Comparison of ENCODE assay signal across 23 cellular contexts in the genomic region with DNA sequence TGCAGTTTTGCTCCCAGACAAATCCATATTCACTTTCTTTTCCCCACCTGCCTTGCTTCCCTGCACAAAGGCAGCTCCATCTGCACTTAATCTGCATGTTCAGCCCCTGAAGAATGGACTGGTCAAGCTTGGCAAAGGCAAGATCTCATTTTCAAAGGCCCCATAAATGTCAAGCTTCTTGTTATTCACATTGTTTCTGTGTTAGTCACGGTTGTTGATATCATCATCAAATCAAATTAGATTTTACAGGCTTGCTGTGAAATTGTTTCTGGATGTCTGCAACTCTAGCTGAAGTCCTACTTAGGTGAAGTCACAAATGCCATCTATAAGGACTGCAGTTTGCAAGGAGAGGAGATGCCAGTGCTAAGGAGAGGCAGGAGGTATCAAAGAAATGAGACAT.
DNase-seq lines count a peak whose midpoint lies in the region; ATAC-seq and TF ChIP-seq lines count a peak whose summit lies in the region.
"Had no signal": no experiment of that assay in that cellular context is flagged by ENCODE, and none has a peak within 500 bp of the region (broad histone marks: within the 10 kb centered on the region; RNA-seq: fewer than 3 reads in every experiment).

No MANE protein-coding gene starts in this region.

- no peak overlapping the region for H3K4me3 ChIP-seq in AG09309 (ENCODE audit: control insufficient read depth, low read depth, low read length)
- H3K4me3 ChIP-seq in GM23338 = no peak overlapping the region
- H3K4me3 ChIP-seq in neural progenitor cell = no peak overlapping the region
- H3K4me3 ChIP-seq: SJSA1 had no signal

- no peak overlapping the region for H3K9ac ChIP-seq in neural progenitor cell

- H4K20me1 ChIP-seq in GM23338 (replicated peaks; ENCODE audit: insufficient read depth) = no peaks in the 10 kb centered on the region
- no peaks in the 10 kb centered on the region for H4K20me1 ChIP-seq in neural progenitor cell (ENCODE audit: low read depth)

- ATAC-seq in GM23338 (no peak), SK-N-SH treated with all-trans-retinoic acid at 6 μM for 48 hours (no peak)
- ATAC-seq: Right ventricle myocardium inferior, T-helper 17 cell had no signal

- H3K4me1 Mint-ChIP-seq in GM23338 (no peaks in the 10 kb centered on the region), neural progenitor cell (peaks cover 13% of the 10 kb centered on the region), nephron progenitor cell (no peaks in the 10 kb centered on the region)
- H3K4me1 Mint-ChIP-seq: CD4-positive, CD25-positive, alpha-beta regulatory T cell; IgD-negative memory B cell; T-helper 17 cell had no signal

- no peaks in the 10 kb centered on the region for H3K9me3 ChIP-seq in neural progenitor cell (ENCODE audit: low read depth)
- H3K9me3 ChIP-seq: SJSA1 had no signal

- peak; percentile 1 for DNase-seq in AG09309 (ENCODE audit: low read depth)
- no peak for DNase-seq in GM23338 (ENCODE audit: low spot score)
- no peak for DNase-seq in neural progenitor cell (ENCODE audit: low spot score)
- DNase-seq in nephron progenitor cell = no peak
- DNase-seq in UCSD-AML1 (lab: John Stamatoyannopoulos, UW; ENCODE audit: unreplicated experiment) = no peak
- DNase-seq in DMS153 (lab: John Stamatoyannopoulos, UW) = no peak
- DNase-seq in activated CD4-positive, CD25-positive, alpha-beta regulatory T cell (lab: John Stamatoyannopoulos, UW) = no peak
- DNase-seq: CD4-positive, CD25-positive, alpha-beta regulatory T cell; COR-L47; DND-41; H7; HFFc6; NCI-H1417; NCI-H187 treated with DMSO at 0.1 percent for 48 hours; NCI-H2227 treated with DMSO at 0.1 percent for 48 hours; NCI-H524 treated with DMSO at 0.1 percent for 48 hours; NCI-H82; SW 1271; T-helper 17 cell had no signal

- no peak overlapping the region for H3K27ac ChIP-seq in GM23338 (ENCODE audit: low read depth)
- no peak overlapping the region for H3K27ac ChIP-seq in neural progenitor cell
- H3K27ac ChIP-seq: SJSA1 had no signal

- H3F3A ChIP-seq in GM23338 (replicated peaks; ENCODE audit: low read depth) (no peaks in the 10 kb centered on the region), neural progenitor cell (ENCODE audit: low read depth) (no peaks in the 10 kb centered on the region)

- H2AFZ ChIP-seq in GM23338 (no peak overlapping the region), neural progenitor cell (replicated peaks) (peak overlapping the region; percentile 45)

- H3K4me2 ChIP-seq in GM23338 (no peak overlapping the region), neural progenitor cell (no peak overlapping the region)

- H3K36me3 Mint-ChIP-seq in GM23338 (ENCODE audit: low read depth) = no peaks in the 10 kb centered on the region
- H3K36me3 Mint-ChIP-seq in neural progenitor cell = no peaks in the 10 kb centered on the region
- H3K36me3 Mint-ChIP-seq in nephron progenitor cell (ENCODE audit: low read depth) = no peaks in the 10 kb centered on the region
- H3K36me3 Mint-ChIP-seq: CD4-positive, CD25-positive, alpha-beta regulatory T cell; IgD-negative memory B cell had no signal

- H3K79me2 ChIP-seq in GM23338 (replicated peaks; ENCODE audit: insufficient read depth) = no peaks in the 10 kb centered on the region
- no peaks in the 10 kb centered on the region for H3K79me2 ChIP-seq in neural progenitor cell (ENCODE audit: low read depth)

- H3K9me3 Mint-ChIP-seq in GM23338 (no peaks in the 10 kb centered on the region), neural progenitor cell (no peaks in the 10 kb centered on the region), nephron progenitor cell (no peaks in the 10 kb centered on the region)
- H3K9me3 Mint-ChIP-seq: HFFc6 had no signal

- H3K36me3 ChIP-seq in GM23338 (ENCODE audit: insufficient read depth) (no peaks in the 10 kb centered on the region), neural progenitor cell (no peaks in the 10 kb centered on the region)
- H3K36me3 ChIP-seq: SJSA1 had no signal

- no peaks in the 10 kb centered on the region for H3K27me3 ChIP-seq in GM23338 (ENCODE audit: insufficient read depth)
- no peaks in the 10 kb centered on the region for H3K27me3 ChIP-seq in neural progenitor cell

- H3K27ac Mint-ChIP-seq in GM23338 (peak overlapping the region; percentile 49; the same call in 1 of the 2 replicates), neural progenitor cell (no peak overlapping the region), nephron progenitor cell (no peak overlapping the region)
- H3K27ac Mint-ChIP-seq: CD4-positive, CD25-positive, alpha-beta regulatory T cell; HFFc6; IgD-negative memory B cell; T-helper 17 cell had no signal

- peaks cover 4% of the 10 kb centered on the region for H3K27me3 Mint-ChIP-seq in GM23338 (ENCODE audit: insufficient read depth, low read depth, poor library complexity)
- H3K27me3 Mint-ChIP-seq in neural progenitor cell (ENCODE audit: insufficient read depth, low read depth) = no peaks in the 10 kb centered on the region
- H3K27me3 Mint-ChIP-seq in nephron progenitor cell (ENCODE audit: low read depth, poor library complexity) = peaks cover 4% of the 10 kb centered on the region
- H3K27me3 Mint-ChIP-seq: CD4-positive, CD25-positive, alpha-beta regulatory T cell; IgD-negative memory B cell had no signal

- H3K4me3 Mint-ChIP-seq in GM23338 = no peak overlapping the region
- H3K4me3 Mint-ChIP-seq in neural progenitor cell = no peak overlapping the region
- H3K4me3 Mint-ChIP-seq in nephron progenitor cell = no peak overlapping the region
- H3K4me3 Mint-ChIP-seq: CD4-positive, CD25-positive, alpha-beta regulatory T cell; HFFc6; IgD-negative memory B cell; T-helper 17 cell had no signal

- TF ChIP-seq CTCF in AG09309 (IDR thresholded peaks at IDR 0.05; ENCODE audit: control insufficient read depth, insufficient read depth, low read depth, low read length, missing control alignments) (no peak), GM23338 (conservative IDR thresholded peaks at IDR 0.05; ENCODE audit: low read depth in 2 of 2) (no peak), neural progenitor cell (IDR thresholded peaks at IDR 0.05) (no peak), nephron progenitor cell (IDR thresholded peaks at IDR 0.05) (no peak)

- H3K4me1 ChIP-seq in GM23338 (ENCODE audit: insufficient read depth) = no peaks in the 10 kb centered on the region
- peaks cover 23% of the 10 kb centered on the region for H3K4me1 ChIP-seq in neural progenitor cell
- H3K4me1 ChIP-seq: SJSA1 had no signal

- H3K9me2 ChIP-seq in GM23338 (ENCODE audit: insufficient read depth) = peaks cover 8% of the 10 kb centered on the region; the same call in 1 of the 2 replicates

TF ChIP-seq in GM23338, 12 proteins besides CTCF, POLR2A, EP300 and RAD21:
- no peak for TF ChIP-seq NANOG (IDR thresholded peaks at IDR 0.05; ENCODE audit: borderline replicate concordance)
- TF ChIP-seq, protein P1, sequence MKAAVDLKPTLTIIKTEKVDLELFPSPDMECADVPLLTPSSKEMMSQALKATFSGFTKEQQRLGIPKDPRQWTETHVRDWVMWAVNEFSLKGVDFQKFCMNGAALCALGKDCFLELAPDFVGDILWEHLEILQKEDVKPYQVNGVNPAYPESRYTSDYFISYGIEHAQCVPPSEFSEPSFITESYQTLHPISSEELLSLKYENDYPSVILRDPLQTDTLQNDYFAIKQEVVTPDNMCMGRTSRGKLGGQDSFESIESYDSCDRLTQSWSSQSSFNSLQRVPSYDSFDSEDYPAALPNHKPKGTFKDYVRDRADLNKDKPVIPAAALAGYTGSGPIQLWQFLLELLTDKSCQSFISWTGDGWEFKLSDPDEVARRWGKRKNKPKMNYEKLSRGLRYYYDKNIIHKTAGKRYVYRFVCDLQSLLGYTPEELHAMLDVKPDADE (IDR thresholded peaks at IDR 0.05) = no peak

TF ChIP-seq in SK-N-SH treated with all-trans-retinoic acid at 6 μM for 48 hours, 23 proteins besides CTCF, POLR2A, EP300 and RAD21:
- no peak for TF ChIP-seq ESRRG (CRISPR knock-in tag; IDR thresholded peaks at IDR 0.05)
- TF ChIP-seq ISL1 (CRISPR knock-in tag; IDR thresholded peaks at IDR 0.05) = peak; percentile 46; the same call in 1 of the 2 replicates
TF ChIP-seq in SK-N-SH treated with all-trans-retinoic acid at 6 μM for 48 hours: peak in this region for 1.
